ENCODE assay signal across 8 cellular contexts in genomic region chr4:152784490-152785195, GRCh38. TPM values are rescaled to one million over a fixed set of nuclear protein-coding genes. Genes with fewer than 3 reads are reported as not detected.
A peak's percentile ranks its signal among the peaks of the same experiment; 100 is the strongest.
DNase-seq lines count a peak whose midpoint lies in the region; ATAC-seq and TF ChIP-seq lines count a peak whose summit lies in the region.

No MANE protein-coding gene starts in this region.

- H3K4me3 ChIP-seq in CD8-positive, alpha-beta memory T cell (ENCODE audit: low read length), result no peak overlapping the region
- no peak overlapping the region for H3K4me3 ChIP-seq in sigmoid colon
- no peak overlapping the region for H3K4me3 ChIP-seq in effector memory CD4-positive, alpha-beta T cell (ENCODE audit: insufficient read depth, low read depth, low read length, poor library complexity, severe bottlenecking)

- 71 to 78% methylated on average over 4 of the region's 4 CpGs for WGBS in sigmoid colon, 2 donors

- peaks cover 23% of the 10 kb centered on the region for H3K4me1 ChIP-seq in CD8-positive, alpha-beta memory T cell (ENCODE audit: insufficient read depth, low read length)
- H3K4me1 ChIP-seq in sigmoid colon, result peaks cover 0 to 31% (median 25%) of the 10 kb centered on the region in 4 donors
- H3K4me1 ChIP-seq in effector memory CD4-positive, alpha-beta T cell (ENCODE audit: control insufficient read depth, insufficient read depth, low read length, poor library complexity, severe bottlenecking), result peaks cover 7% of the 10 kb centered on the region

- no peaks in the 10 kb centered on the region for H3K9me3 ChIP-seq in CD8-positive, alpha-beta memory T cell (ENCODE audit: low read length)
- no peaks in the 10 kb centered on the region for H3K9me3 ChIP-seq in sigmoid colon
- H3K9me3 ChIP-seq in effector memory CD4-positive, alpha-beta T cell (ENCODE audit: control insufficient read depth, low read length), result no peaks in the 10 kb centered on the region

- no peak overlapping the region for H3K27ac ChIP-seq in CD8-positive, alpha-beta memory T cell (ENCODE audit: low read depth, low read length)
- H3K27ac ChIP-seq in sigmoid colon, result no peak overlapping the region
- no peak overlapping the region for H3K27ac ChIP-seq in effector memory CD4-positive, alpha-beta T cell (ENCODE audit: insufficient read depth, low read length, poor library complexity, severe bottlenecking)

- H3K27ac Mint-ChIP-seq in CD8-positive, alpha-beta memory T cell, result peak overlapping the region in 5 of 8 donors; percentile 1 to 90 (median 39)

- POLR2A ChIA-PET in CD8-positive, alpha-beta memory T cell (lab: Charles Lee), result no interaction called here

- no peak for TF ChIP-seq CTCF in sigmoid colon (IDR thresholded peaks at IDR 0.05)

- no peak for TF ChIP-seq POLR2A in sigmoid colon (IDR thresholded peaks at IDR 0.05)

- TF ChIP-seq EP300 in sigmoid colon (IDR thresholded peaks at IDR 0.05), result no peak

- intact Hi-C loops in sigmoid colon (cut with DNase I), result loop anchor here (10.0 kb wide), 1 partner anchor 330 kb away; no protein-coding TSS in a partner anchor
- intact Hi-C loops in cardiac septum (cut with DNase I), result no loop called here

- peaks cover 44 to 70% (median 69%) of the 10 kb centered on the region in 3 donors for H3K4me1 Mint-ChIP-seq in CD8-positive, alpha-beta memory T cell

- no peaks in the 10 kb centered on the region for H3K9me3 Mint-ChIP-seq in CD8-positive, alpha-beta memory T cell

- peaks cover 0 to 8% (median 2%) of the 10 kb centered on the region in 3 donors for H3K36me3 Mint-ChIP-seq in CD8-positive, alpha-beta memory T cell

- no peaks in the 10 kb centered on the region for H3K27me3 Mint-ChIP-seq in CD8-positive, alpha-beta memory T cell

- peak overlapping the region in 1 of 7 donors; percentile 36 for H3K4me3 Mint-ChIP-seq in CD8-positive, alpha-beta memory T cell

- no peaks in the 10 kb centered on the region for H3K27me3 ChIP-seq in CD8-positive, alpha-beta memory T cell (ENCODE audit: insufficient read depth, low read length, poor library complexity, severe bottlenecking)
- H3K27me3 ChIP-seq in sigmoid colon, result no peaks in the 10 kb centered on the region
- H3K27me3 ChIP-seq in effector memory CD4-positive, alpha-beta T cell (replicated peaks; ENCODE audit: control insufficient read depth, insufficient read depth, low read length, poor library complexity, severe bottlenecking), result no peaks in the 10 kb centered on the region

- CTCF ChIA-PET in CD8-positive, alpha-beta memory T cell (lab: Charles Lee), result no interaction called here

- no peaks in the 10 kb centered on the region for H3K36me3 ChIP-seq in CD8-positive, alpha-beta memory T cell (ENCODE audit: insufficient read depth, low read length)
- no peaks in the 10 kb centered on the region for H3K36me3 ChIP-seq in sigmoid colon
- H3K36me3 ChIP-seq in effector memory CD4-positive, alpha-beta T cell (ENCODE audit: control insufficient read depth, insufficient read depth, low read length), result no peaks in the 10 kb centered on the region

- no peak for ATAC-seq in GM19328 (IDR thresholded peaks at IDR 0.05; ENCODE audit: unreplicated experiment)

- no peak for DNase-seq in CD8-positive, alpha-beta memory T cell
- DNase-seq in HuH-7 (ENCODE audit: low spot score) (peak; percentile 43), UCSD-AML1 (lab: John Stamatoyannopoulos, UW; ENCODE audit: unreplicated experiment) (peak; percentile 11), lung microvascular endothelial cell (ENCODE audit: low read depth in 2 of 2) (peak; percentile 7 to 22), sigmoid colon (no peak), cardiac septum (ENCODE audit: low spot score) (no peak)
- DNase-seq in effector memory CD4-positive, alpha-beta T cell, result no peak

RNA-seq across cellular contexts. Expression of gene ARFIP1, which starts 4.9 kb away (rescaled TPM):
- total RNA-seq in CD8-positive, alpha-beta memory T cell, result 10 to 100 TPM; 13.1 to 14.0 TPM
- 15.3 TPM for polyA plus RNA-seq in CD8-positive, alpha-beta memory T cell
- total RNA-seq in lung microvascular endothelial cell, result 21.6 and 22.0 TPM in 2 replicates
- total RNA-seq in sigmoid colon, result 10 to 100 TPM; 22.1 to 33.5 (median 28.3) TPM
- 10 to 100 TPM; 27.4 to 50.9 (median 36.0) TPM for polyA plus RNA-seq in sigmoid colon
- total RNA-seq in cardiac septum, result 11.9 TPM

RNA-seq across cellular contexts. Expression of gene TIGD4, which starts 5.1 kb away (rescaled TPM):
- under 1 TPM; 0.60 to 0.68 TPM for total RNA-seq in CD8-positive, alpha-beta memory T cell
- 0.29 TPM for polyA plus RNA-seq in CD8-positive, alpha-beta memory T cell
- total RNA-seq in lung microvascular endothelial cell (not detected in 2 replicates), sigmoid colon (under 1 TPM; 0.33 to 0.83 (median 0.38) TPM), cardiac septum (0.40 TPM)
- polyA plus RNA-seq in sigmoid colon, result under 1 TPM in 1 of 3 donors, not detected in 2; 0.25 TPM

Comparison
In these comparisons a context has a peak if more than half of its experiments do, and no peak if none do; other contexts are left out.
1. DNase-seq: peak in HuH-7 (single experiment), UCSD-AML1 (single experiment) and lung microvascular endothelial cell (2 of 2); none in CD8-positive, alpha-beta memory T cell (0 of 5), sigmoid colon (single experiment), effector memory CD4-positive, alpha-beta T cell (0 of 3) and cardiac septum (single experiment).